14 cellular contexts compared by ENCODE assay signal in the genomic region with DNA sequence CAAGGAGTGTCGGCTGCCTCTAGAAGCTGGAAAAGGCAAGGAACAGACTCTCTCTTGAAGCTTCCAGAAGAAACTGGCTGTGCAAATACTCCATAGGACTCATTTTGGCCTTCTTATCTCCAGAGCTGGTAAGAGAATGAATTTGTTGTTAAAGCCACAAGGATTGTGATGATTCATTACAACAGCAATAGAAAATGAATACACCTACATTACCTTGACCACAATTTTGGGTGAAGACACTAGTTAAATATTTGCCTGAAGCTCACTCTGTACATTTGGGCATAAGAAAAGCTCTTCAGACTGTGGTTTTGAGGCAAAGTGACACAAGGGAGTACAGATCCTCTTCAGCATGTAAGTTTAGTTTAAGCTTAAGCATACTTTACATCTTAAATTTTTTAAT.
DNase-seq lines count a peak whose midpoint lies in the region; ATAC-seq and FAIRE-seq lines count a peak whose summit lies in the region.
"Had no signal": no experiment of that assay in that cellular context is flagged by ENCODE, and none has a peak within 500 bp of the region (broad histone marks: within the 10 kb centered on the region; RNA-seq: fewer than 3 reads in every experiment).

No MANE protein-coding gene starts in this region.

- FAIRE-seq in urothelium cell line (lab: Jason Lieb, UNC): no peak
- FAIRE-seq: GM12892 had no signal

- ATAC-seq in GM19438 (IDR thresholded peaks at IDR 0.05; ENCODE audit: low read depth, unreplicated experiment) (peak; percentile 56), HG03060 (IDR thresholded peaks at IDR 0.05; ENCODE audit: low read depth, unreplicated experiment) (peak; percentile 86)
- ATAC-seq: body of pancreas had no signal

- DNase-seq in NCI-H226 (peak; percentile 3), urothelium cell line (ENCODE audit: low spot score) (peak; percentile 4), OCI-M1 (lab: John Stamatoyannopoulos, UW) (no peak), DMS53 (lab: John Stamatoyannopoulos, UW) (no peak)
- no peak for DNase-seq in activated CD4-positive, CD25-positive, alpha-beta regulatory T cell (lab: John Stamatoyannopoulos, UW)
- DNase-seq: activated naive CD4-positive, alpha-beta T cell treated with Interleukin-2 at 50 U/mL for 16 hours; body of pancreas; IMR-90; mesendoderm; NCI-H1048; occipital lobe had no signal

Comparison
In these comparisons a context has a peak if more than half of its experiments do, and no peak if none do; other contexts are left out.
1. DNase-seq: peak in NCI-H226 (single experiment) and urothelium cell line (single experiment); none in activated CD4-positive, CD25-positive, alpha-beta regulatory T cell (0 of 4), OCI-M1 (single experiment) and DMS53 (single experiment).